In genomic region chr20:3692706-3693294, GRCh38 we compare ENCODE assay signal across 1 cellular context.
TF ChIP-seq lines count a peak whose summit lies in the region.

No MANE protein-coding gene starts in this region.

TF ChIP-seq in WTC11, 78 proteins besides CTCF, POLR2A, EP300 and RAD21 (continued from another document):
- TF ChIP-seq RELA (CRISPR knock-in tag; IDR thresholded peaks at IDR 0.05; ENCODE audit: borderline replicate concordance) (no peak), NR2C2 (CRISPR knock-in tag; IDR thresholded peaks at IDR 0.05) (no peak), ZNF416 (CRISPR knock-in tag; IDR thresholded peaks at IDR 0.05) (no peak), E2F5 (CRISPR knock-in tag; IDR thresholded peaks at IDR 0.05) (no peak), SMAD3 (CRISPR knock-in tag; IDR thresholded peaks at IDR 0.05; ENCODE audit: borderline replicate concordance) (no peak), TEAD4 (CRISPR knock-in tag; IDR thresholded peaks at IDR 0.05) (no peak), AFF4 (CRISPR knock-in tag; IDR thresholded peaks at IDR 0.05; ENCODE audit: borderline replicate concordance) (no peak), ZBTB43 (CRISPR knock-in tag; IDR thresholded peaks at IDR 0.05) (no peak)
